Comparison of ENCODE assay signal across 11 cellular contexts in the genomic region with DNA sequence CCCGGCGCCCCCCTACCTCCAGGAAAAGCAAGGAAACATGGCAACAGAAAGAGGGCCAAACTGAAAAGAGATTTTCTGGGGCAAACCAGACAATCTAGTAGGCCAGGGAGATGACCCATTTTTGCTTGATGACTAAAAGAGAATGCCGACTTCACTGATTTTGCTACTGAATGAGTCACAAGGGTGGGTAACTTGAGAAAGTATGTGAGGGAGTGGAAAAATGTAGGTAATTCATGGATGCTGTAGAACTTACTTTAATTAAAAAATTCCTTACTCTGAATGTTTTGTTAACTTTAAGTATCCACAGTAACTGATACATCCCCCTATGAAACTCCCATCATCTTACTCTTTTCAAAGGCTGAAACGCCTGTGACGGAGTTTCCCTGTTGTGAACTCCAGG. TPM values are rescaled to one million over a fixed set of nuclear protein-coding genes. Genes with fewer than 3 reads are reported as not detected.
A peak's percentile ranks its signal among the peaks of the same experiment; 100 is the strongest.
DNase-seq lines count a peak whose midpoint lies in the region; ATAC-seq and TF ChIP-seq lines count a peak whose summit lies in the region.
"Had no signal": no experiment of that assay in that cellular context is flagged by ENCODE, and none has a peak within 500 bp of the region (broad histone marks: within the 10 kb centered on the region; RNA-seq: fewer than 3 reads in every experiment).

No MANE protein-coding gene starts in this region.

- peaks cover 38% of the 10 kb centered on the region for H3K4me1 Mint-ChIP-seq in osteocyte (ENCODE audit: unreplicated experiment)
- H3K4me1 Mint-ChIP-seq: central memory CD8-positive, alpha-beta T cell had no signal

- no peaks in the 10 kb centered on the region for H3K36me3 Mint-ChIP-seq in osteocyte (ENCODE audit: unreplicated experiment)

- H3K27ac ChIP-seq in epithelial cell of prostate, result peak overlapping the region; percentile 63
- no peak overlapping the region for H3K27ac ChIP-seq in substantia nigra (ENCODE audit: low read depth, low read length, poor library complexity, severe bottlenecking)
- H3K27ac ChIP-seq: neutrophil had no signal

- H3K27me3 Mint-ChIP-seq in osteocyte (ENCODE audit: unreplicated experiment), result no peaks in the 10 kb centered on the region
- H3K27me3 Mint-ChIP-seq: central memory CD8-positive, alpha-beta T cell had no signal

- no peak for ATAC-seq in HG03175 (IDR thresholded peaks at IDR 0.05; ENCODE audit: unreplicated experiment)
- no peak for ATAC-seq in GM21576 (IDR thresholded peaks at IDR 0.05; ENCODE audit: unreplicated experiment)

- H3K4me3 Mint-ChIP-seq in osteocyte (ENCODE audit: unreplicated experiment), result no peak overlapping the region
- H3K4me3 Mint-ChIP-seq: central memory CD8-positive, alpha-beta T cell had no signal

- H3K27ac Mint-ChIP-seq in osteocyte (ENCODE audit: unreplicated experiment), result peak overlapping the region; percentile 63

- TF ChIP-seq CTCF in osteocyte (IDR thresholded peaks at IDR 0.05), result no peak

- DNase-seq in EH (ENCODE audit: low read depth) (peak; percentile 95), M059J (ENCODE audit: low read depth) (peak; percentile 98), epithelial cell of prostate (ENCODE audit: low read depth, low spot score) (no peak), osteocyte (ENCODE audit: extremely low spot score, unreplicated experiment) (no peak), substantia nigra (lab: John Stamatoyannopoulos, UW) (no peak), Ammon's horn (ENCODE audit: low spot score) (no peak)
- DNase-seq: NCI-H345 had no signal

- H3K9me3 Mint-ChIP-seq in osteocyte (ENCODE audit: unreplicated experiment), result no peaks in the 10 kb centered on the region
- H3K9me3 Mint-ChIP-seq: central memory CD8-positive, alpha-beta T cell had no signal

RNA-seq across cellular contexts. Expression of a gene that starts 24.2 kb away (rescaled TPM):
- 34.4 and 47.4 TPM in 2 replicates for total RNA-seq in M059J (2014; rRNA removed; shearing (Covaris generic))
- total RNA-seq in osteocyte, result 39.7 and 40.5 TPM in 2 replicates

Comparison
In these comparisons a context has a peak if more than half of its experiments do, and no peak if none do; other contexts are left out.
1. DNase-seq: peak in EH (single experiment) and M059J (single experiment); none in epithelial cell of prostate (single experiment), osteocyte (single experiment), substantia nigra (0 of 49) and Ammon's horn (single experiment).